ENCODE assay signal across 23 cellular contexts in genomic region chr18:13581496-13581895, GRCh38.
"Had no signal": no experiment of that assay in that cellular context is flagged by ENCODE, and none has a peak within 500 bp of the region (broad histone marks: within the 10 kb centered on the region; RNA-seq: fewer than 3 reads in every experiment).

No MANE protein-coding gene starts in this region.

- DNase-seq: activated CD4-positive, alpha-beta memory T cell treated with anti-CD3 and anti-CD28 coated beads for 36 hours; activated CD4-positive, alpha-beta T cell treated with anti-CD3 and anti-CD28 coated beads for 48 hours; activated CD8-positive, alpha-beta memory T cell treated with anti-CD3 and anti-CD28 coated beads, Interleukin-2, amount 50 U/mL, for 4 hours; activated naive CD4-positive, alpha-beta T cell; activated T-cell treated with anti-CD3 and anti-CD28 coated beads, Interleukin-2, amount 50 U/mL, for 48 hours; cerebellar nuclear complex; effector memory CD8-positive, alpha-beta T cell; islet precursor cell; left cardiac atrium; left ventricle myocardium superior; ovary; psoas muscle; sigmoid colon; small intestine; stimulated activated CD4-positive, alpha-beta T cell treated with anti-CD3 and anti-CD28 coated beads, Interleukin-4, amount 100 ng/mL, for 4 hours; stimulated activated CD8-positive, alpha-beta memory T cell treated with anti-CD3 and anti-CD28 coated beads, Interleukin-4, amount 100 ng/mL, for 48 hours; stimulated activated naive CD8-positive, alpha-beta T cell treated with anti-CD3 and anti-CD28 coated beads, Interleukin-15, amount 100 ng/mL, for 72 hours had no signal

- H3K4me3 ChIP-seq: coronary artery, gastroesophageal sphincter, hepatocyte, ovary, psoas muscle, sigmoid colon, suprapubic skin, tibial nerve had no signal

- H3K79me2 ChIP-seq: hepatocyte had no signal

- H3K9me3 ChIP-seq: gastroesophageal sphincter, neutrophil, ovary, psoas muscle, sigmoid colon, suprapubic skin, tibial nerve had no signal

- H3K4me1 ChIP-seq: psoas muscle had no signal

- H3K27ac ChIP-seq: coronary artery, gastroesophageal sphincter, hepatocyte, neutrophil, ovary, psoas muscle, sigmoid colon, suprapubic skin, tibial nerve had no signal

- H3K4me2 ChIP-seq: hepatocyte had no signal

- H3K36me3 ChIP-seq: gastroesophageal sphincter, neutrophil, ovary, sigmoid colon, suprapubic skin, tibial nerve had no signal

- H3K27me3 ChIP-seq: gastroesophageal sphincter, hepatocyte, ovary, sigmoid colon, suprapubic skin, tibial nerve had no signal

- H2AFZ ChIP-seq: hepatocyte had no signal
